ENCODE assay signal across 33 cellular contexts in genomic region chr1:208420696-208421095, GRCh38.
"Had no signal": no experiment of that assay in that cellular context is flagged by ENCODE, and none has a peak within 500 bp of the region (broad histone marks: within the 10 kb centered on the region; RNA-seq: fewer than 3 reads in every experiment).

No MANE protein-coding gene starts in this region.

- H2AFZ ChIP-seq: PC-9 had no signal

- ATAC-seq: K562, Panc1, Right ventricle myocardium inferior had no signal

- H3K4me3 ChIP-seq: K562, MG63, PC-9, SJCRH30 had no signal

- FAIRE-seq: K562, RCC 7860 had no signal

- H3K36me3 ChIP-seq: MG63, SJCRH30 had no signal

- H3K9me3 ChIP-seq: MG63, SJCRH30 had no signal

- DNase-seq: Kasumi-1, KG1, MG63, NCI-H1048, NCI-H1092 treated with DMSO at 0.1 percent for 48 hours, NCI-H1105 treated with DMSO at 0.1 percent for 48 hours, NCI-H1417, NCI-H1436, NCI-H146, NCI-H1694, NCI-H187, NCI-H1930, NCI-H2029 treated with DMSO at 0.1 percent for 48 hours, NCI-H2081 treated with DMSO at 0.1 percent for 48 hours, NCI-H2107, NCI-H2171, NCI-H226, NCI-H446 treated with DMSO at 0.1 percent for 48 hours, NCI-H510A, NCI-H524, NCI-H526, NCI-H69, NCI-H748 treated with DMSO at 0.1 percent for 48 hours, PC-9, SHP77, SIG-M5, SJCRH30, SW 1271 had no signal

- H3K4me1 ChIP-seq: SJCRH30 had no signal

- H3K27ac ChIP-seq: PC-9, RWPE1, SJCRH30 had no signal

- H3K4me2 ChIP-seq: PC-9 had no signal

- H3K27me3 ChIP-seq: MG63, SJCRH30 had no signal
